In genomic region chr20:36855241-36855657, GRCh38 we compare ENCODE assay signal across 15 cellular contexts. TPM values are rescaled to one million over a fixed set of nuclear protein-coding genes. Genes with fewer than 3 reads are reported as not detected.
A peak's percentile ranks its signal among the peaks of the same experiment; 100 is the strongest.
DNase-seq lines count a peak whose midpoint lies in the region; ATAC-seq and TF ChIP-seq lines count a peak whose summit lies in the region.
"Had no signal": no experiment of that assay in that cellular context is flagged by ENCODE, and none has a peak within 500 bp of the region (broad histone marks: within the 10 kb centered on the region; RNA-seq: fewer than 3 reads in every experiment).

No MANE protein-coding gene starts in this region.

- no peak overlapping the region for H3K4me2 ChIP-seq in GM23338

- peaks cover 33% of the 10 kb centered on the region for H3K79me2 ChIP-seq in GM23338 (replicated peaks; ENCODE audit: insufficient read depth)

- H3K27ac Mint-ChIP-seq in GM23338, result no peak overlapping the region
- H3K27ac Mint-ChIP-seq: activated T-helper 1 cell treated with anti-CD3 and anti-CD28 coated beads, Interleukin-12 subunit alpha, Interleukin-12 subunit beta, Interleukin-2, Interleukin-4 antibody, amounts not matched to agents 30 ng/mL and 10 ng/mL and 1 ng/mL, durations not matched to agents 14 hours and 24 hours and 36 hours had no signal

- no peak overlapping the region for H3K4me3 Mint-ChIP-seq in GM23338
- H3K4me3 Mint-ChIP-seq: activated T-helper 1 cell treated with anti-CD3 and anti-CD28 coated beads, Interleukin-12 subunit alpha, Interleukin-12 subunit beta, Interleukin-2, Interleukin-4 antibody, amounts not matched to agents 30 ng/mL and 10 ng/mL and 1 ng/mL, durations not matched to agents 14 hours and 24 hours and 36 hours; CD14-positive monocyte had no signal

- H3K4me3 ChIP-seq in GM23338, result no peak overlapping the region
- H3K4me3 ChIP-seq in RWPE2 (ENCODE audit: severe bottlenecking), result no peak overlapping the region
- H3K4me3 ChIP-seq in heart left ventricle, result no peak overlapping the region
- no peak overlapping the region for H3K4me3 ChIP-seq in stomach

- peaks cover 15% of the 10 kb centered on the region for H3K36me3 Mint-ChIP-seq in GM23338 (ENCODE audit: low read depth)

- no peaks in the 10 kb centered on the region for H3K9me2 ChIP-seq in GM23338 (ENCODE audit: insufficient read depth)

- H3K9me3 ChIP-seq in RWPE2 (ENCODE audit: severe bottlenecking) (no peaks in the 10 kb centered on the region), heart left ventricle (peaks cover 0 to 5% (median 0%) of the 10 kb centered on the region in 12 donors), stomach (no peaks in the 10 kb centered on the region)

- H3K9me3 Mint-ChIP-seq in GM23338, result peaks cover 14% of the 10 kb centered on the region

- no peak overlapping the region for H2AFZ ChIP-seq in GM23338

- TF ChIP-seq CTCF in GM23338 (conservative IDR thresholded peaks at IDR 0.05; ENCODE audit: low read depth in 2 of 2) (no peak), RWPE2 (IDR thresholded peaks at IDR 0.05; ENCODE audit: poor library complexity, severe bottlenecking) (no peak), heart left ventricle (IDR thresholded peaks at IDR 0.05) (no peak), stomach (IDR thresholded peaks at IDR 0.05) (no peak)

- H3K4me1 ChIP-seq in GM23338 (ENCODE audit: insufficient read depth), result no peaks in the 10 kb centered on the region
- peaks cover 63% of the 10 kb centered on the region for H3K4me1 ChIP-seq in RWPE2 (ENCODE audit: insufficient read depth, poor library complexity, severe bottlenecking)
- H3K4me1 ChIP-seq in heart left ventricle, result peaks cover 13 to 92% (median 79%) of the 10 kb centered on the region in 12 donors
- peaks cover 61 to 91% (median 74%) of the 10 kb centered on the region in 4 donors for H3K4me1 ChIP-seq in stomach

- H3K27me3 ChIP-seq in GM23338 (ENCODE audit: insufficient read depth), result no peaks in the 10 kb centered on the region
- H3K27me3 ChIP-seq in RWPE2 (ENCODE audit: insufficient read depth, poor library complexity, severe bottlenecking), result no peaks in the 10 kb centered on the region
- no peaks in the 10 kb centered on the region for H3K27me3 ChIP-seq in heart left ventricle
- no peaks in the 10 kb centered on the region for H3K27me3 ChIP-seq in stomach
- H3K27me3 ChIP-seq: brain microvascular endothelial cell had no signal

- ATAC-seq in GM23338 (peak; percentile 17; the same call in 2 of the 3 replicates), RWPE2 (ENCODE audit: low read depth) (peak; percentile 0; the same call in 2 of the 3 replicates), heart left ventricle (peak; percentile 7 to 40 (median 21)), GM18867 (IDR thresholded peaks at IDR 0.05; ENCODE audit: unreplicated experiment) (no peak), HG03108 (IDR thresholded peaks at IDR 0.05; ENCODE audit: unreplicated experiment) (no peak)
- ATAC-seq: activated CD4-positive, CD25-positive, alpha-beta regulatory T cell treated with anti-CD3 and anti-CD28 coated beads, Interleukin-2, amount 50 U/mL, for 24 hours had no signal

- peaks cover 3% of the 10 kb centered on the region; the same call in 1 of the 2 replicates for H4K20me1 ChIP-seq in GM23338 (replicated peaks; ENCODE audit: insufficient read depth)

- H3F3A ChIP-seq in GM23338 (replicated peaks; ENCODE audit: low read depth), result no peaks in the 10 kb centered on the region

- 35 to 54% (median 44%) methylated on average over 6 to 7 of the region's 7 CpGs for WGBS in heart left ventricle, 4 donors
- 58 to 76% (median 69%) methylated on average over 4 to 7 of the region's 7 CpGs for WGBS in stomach, 5 donors

- peaks cover 33% of the 10 kb centered on the region for H3K4me1 Mint-ChIP-seq in GM23338

- H3K27ac ChIP-seq in GM23338 (ENCODE audit: low read depth) (no peak overlapping the region), RWPE2 (ENCODE audit: poor library complexity, severe bottlenecking) (peak overlapping the region; percentile 92), heart left ventricle (peak overlapping the region in 11 of 12 donors; percentile 39 to 91 (median 72)), stomach (peak overlapping the region in 4 of 5 donors; percentile 67 to 92 (median 86))
- H3K27ac ChIP-seq: brain microvascular endothelial cell had no signal

- TF ChIP-seq EP300 in stomach (IDR thresholded peaks at IDR 0.05), result no peak

- no peak for DNase-seq in GM23338 (ENCODE audit: low spot score)
- peak; percentile 84 for DNase-seq in RWPE2 (ENCODE audit: low spot score)
- peak in 1 of 5 donors; percentile 61 for DNase-seq in heart left ventricle
- DNase-seq in stomach, result no peak
- no peak for DNase-seq in HUDEP-2 (lab: John Stamatoyannopoulos, UW; ENCODE audit: unreplicated experiment in 76 of 76)
- DNase-seq in HCEC 1CT, result no peak
- DNase-seq: brain microvascular endothelial cell, left cardiac atrium, NCI-H2171 treated with DMSO at 0.1 percent for 48 hours, SIG-M5 had no signal

- H3K36me3 ChIP-seq in GM23338 (ENCODE audit: insufficient read depth), result 0 out of 2 replicates have a peak, but pooled peaks cover 3% of the 10 kb centered on the region
- H3K36me3 ChIP-seq in RWPE2 (ENCODE audit: low read depth), result peaks cover 42% of the 10 kb centered on the region
- peaks cover 0 to 5% (median 0%) of the 10 kb centered on the region in 9 donors for H3K36me3 ChIP-seq in heart left ventricle
- no peaks in the 10 kb centered on the region for H3K36me3 ChIP-seq in stomach
- H3K36me3 ChIP-seq: brain microvascular endothelial cell had no signal

- TF ChIP-seq POLR2A in heart left ventricle (IDR thresholded peaks at IDR 0.05) (no peak), stomach (IDR thresholded peaks at IDR 0.05) (no peak)

- H3K27me3 Mint-ChIP-seq in GM23338 (ENCODE audit: insufficient read depth, low read depth, poor library complexity), result peaks cover 19% of the 10 kb centered on the region

- intact Hi-C loops in heart left ventricle (cut with DNase I) (no loop called here), stomach (cut with DNase I; ENCODE audit: low total_unique reads) (no loop called here)

TF ChIP-seq in GM23338, 12 proteins besides CTCF, POLR2A, EP300 and RAD21 (continues in another document):
- TF ChIP-seq STAT1 (IDR thresholded peaks at IDR 0.05; ENCODE audit: unreplicated experiment) (no peak), EZH2phosphoT487 (IDR thresholded peaks at IDR 0.05; ENCODE audit: unreplicated experiment) (no peak), ZNF114 (CRISPR knock-in tag; IDR thresholded peaks at IDR 0.05) (no peak), NANOG (IDR thresholded peaks at IDR 0.05; ENCODE audit: borderline replicate concordance) (no peak), CREB1 (CRISPR knock-in tag; IDR thresholded peaks at IDR 0.05; ENCODE audit: low read depth) (no peak), POLR2AphosphoS5 (IDR thresholded peaks at IDR 0.05; ENCODE audit: low read depth) (no peak), EZH2 (IDR thresholded peaks at IDR 0.05; ENCODE audit: low read depth, unreplicated experiment) (no peak), ZNF331 (CRISPR knock-in tag; IDR thresholded peaks at IDR 0.05; ENCODE audit: low read depth) (no peak), JUNB (IDR thresholded peaks at IDR 0.05; ENCODE audit: unreplicated experiment) (no peak)
- TF ChIP-seq, protein P1, sequence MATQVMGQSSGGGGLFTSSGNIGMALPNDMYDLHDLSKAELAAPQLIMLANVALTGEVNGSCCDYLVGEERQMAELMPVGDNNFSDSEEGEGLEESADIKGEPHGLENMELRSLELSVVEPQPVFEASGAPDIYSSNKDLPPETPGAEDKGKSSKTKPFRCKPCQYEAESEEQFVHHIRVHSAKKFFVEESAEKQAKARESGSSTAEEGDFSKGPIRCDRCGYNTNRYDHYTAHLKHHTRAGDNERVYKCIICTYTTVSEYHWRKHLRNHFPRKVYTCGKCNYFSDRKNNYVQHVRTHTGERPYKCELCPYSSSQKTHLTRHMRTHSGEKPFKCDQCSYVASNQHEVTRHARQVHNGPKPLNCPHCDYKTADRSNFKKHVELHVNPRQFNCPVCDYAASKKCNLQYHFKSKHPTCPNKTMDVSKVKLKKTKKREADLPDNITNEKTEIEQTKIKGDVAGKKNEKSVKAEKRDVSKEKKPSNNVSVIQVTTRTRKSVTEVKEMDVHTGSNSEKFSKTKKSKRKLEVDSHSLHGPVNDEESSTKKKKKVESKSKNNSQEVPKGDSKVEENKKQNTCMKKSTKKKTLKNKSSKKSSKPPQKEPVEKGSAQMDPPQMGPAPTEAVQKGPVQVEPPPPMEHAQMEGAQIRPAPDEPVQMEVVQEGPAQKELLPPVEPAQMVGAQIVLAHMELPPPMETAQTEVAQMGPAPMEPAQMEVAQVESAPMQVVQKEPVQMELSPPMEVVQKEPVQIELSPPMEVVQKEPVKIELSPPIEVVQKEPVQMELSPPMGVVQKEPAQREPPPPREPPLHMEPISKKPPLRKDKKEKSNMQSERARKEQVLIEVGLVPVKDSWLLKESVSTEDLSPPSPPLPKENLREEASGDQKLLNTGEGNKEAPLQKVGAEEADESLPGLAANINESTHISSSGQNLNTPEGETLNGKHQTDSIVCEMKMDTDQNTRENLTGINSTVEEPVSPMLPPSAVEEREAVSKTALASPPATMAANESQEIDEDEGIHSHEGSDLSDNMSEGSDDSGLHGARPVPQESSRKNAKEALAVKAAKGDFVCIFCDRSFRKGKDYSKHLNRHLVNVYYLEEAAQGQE (IDR thresholded peaks at IDR 0.05; ENCODE audit: unreplicated experiment), result no peak

RNA-seq across cellular contexts. Expression of gene TLDC2, which starts 20.7 kb away (rescaled TPM):
- 0.38 and 0.85 TPM in 2 replicates for total RNA-seq in GM23338 (2014; rRNA removed; shearing (Covaris generic))
- 0.16 and 0.28 TPM in 2 replicates for polyA plus RNA-seq in GM23338 (2016; fragmentation: Nextera tagmentation; extraction: Ambion mirVana)
- not detected for total RNA-seq in heart left ventricle
- under 1 TPM in 1 of 2 donors, not detected in 1; 0.15 TPM for polyA plus RNA-seq in heart left ventricle
- total RNA-seq in stomach, result 10 to 100 TPM in 1 of 5 donors, 1 to 10 TPM in 2, not detected in 2; 1.5 to 15.1 (median 4.8) TPM
- under 1 TPM; 0.13 to 0.62 (median 0.46) TPM for polyA plus RNA-seq in stomach
- total RNA-seq: activated T-helper 1 cell treated with anti-CD3 and anti-CD28 coated beads, Interleukin-12 subunit alpha, Interleukin-12 subunit beta, Interleukin-2, Interleukin-4 antibody, amounts not matched to agents 30 ng/mL and 10 ng/mL and 1 ng/mL, durations not matched to agents 14 hours and 24 hours and 36 hours had no signal
- polyA plus RNA-seq: CD14-positive monocyte had no signal

Comparison
In these comparisons a context has a peak if more than half of its experiments do, and no peak if none do; other contexts are left out.
1. ATAC-seq: peak in GM23338 (single experiment), RWPE2 (single experiment) and heart left ventricle (4 of 4); none in GM18867 (single experiment) and HG03108 (single experiment).